8 cellular contexts compared by ENCODE assay signal in genomic region chr12:93137656-93138612, GRCh38.
DNase-seq lines count a peak whose midpoint lies in the region; TF ChIP-seq lines count a peak whose summit lies in the region.

No MANE protein-coding gene starts in this region.

- peak overlapping the region; percentile 34 to 48 for H3K27ac ChIP-seq in tibial artery
- H3K27ac ChIP-seq in dorsolateral prefrontal cortex: no peak overlapping the region

- H3K9me3 ChIP-seq in BE2C (no peaks in the 10 kb centered on the region), tibial artery (no peaks in the 10 kb centered on the region)

- H3K36me3 ChIP-seq in BE2C (no peaks in the 10 kb centered on the region), tibial artery (no peaks in the 10 kb centered on the region)

- peak; percentile 29 for DNase-seq in BE2C
- DNase-seq in GM20000 (ENCODE audit: low spot score): peak; percentile 43
- DNase-seq in M059J (ENCODE audit: low read depth): peak; percentile 92
- peak; percentile 60 for DNase-seq in fibroblast of pulmonary artery (ENCODE audit: low read depth)
- DNase-seq in tibial artery: peak in 1 of 2 donors; percentile 31
- DNase-seq in NCI-H2171 (lab: John Stamatoyannopoulos, UW): no peak
- no peak for DNase-seq in dorsolateral prefrontal cortex
- no peak for DNase-seq in NCI-H1092 (lab: John Stamatoyannopoulos, UW)

- intact Hi-C loops in tibial artery (cut with DNase I; ENCODE audit: low total_unique reads) (no loop called here), dorsolateral prefrontal cortex (cut with DNase I) (no loop called here)

- no peak overlapping the region for H3K4me3 ChIP-seq in BE2C (ENCODE audit: low read depth, low read length)
- H3K4me3 ChIP-seq in fibroblast of pulmonary artery (replicated peaks; ENCODE audit: low read depth, low read length): no peak overlapping the region
- H3K4me3 ChIP-seq in tibial artery: no peak overlapping the region
- H3K4me3 ChIP-seq in dorsolateral prefrontal cortex: no peak overlapping the region

- H3K4me1 ChIP-seq in BE2C: peaks cover 6% of the 10 kb centered on the region
- peaks cover 0 to 28% (median 4%) of the 10 kb centered on the region in 4 donors for H3K4me1 ChIP-seq in tibial artery

- no peaks in the 10 kb centered on the region for H3K27me3 ChIP-seq in BE2C
- no peaks in the 10 kb centered on the region for H3K27me3 ChIP-seq in tibial artery
- no peaks in the 10 kb centered on the region for H3K27me3 ChIP-seq in dorsolateral prefrontal cortex

- TF ChIP-seq CTCF in BE2C (IDR thresholded peaks at IDR 0.05; ENCODE audit: low read depth, low read length) (no peak), GM20000 (IDR thresholded peaks at IDR 0.05; ENCODE audit: extremely low read depth, missing control alignments) (no peak), fibroblast of pulmonary artery (IDR thresholded peaks at IDR 0.05; ENCODE audit: low read length, missing control alignments) (no peak), tibial artery (IDR thresholded peaks at IDR 0.05) (no peak), dorsolateral prefrontal cortex (IDR thresholded peaks at IDR 0.05 in 54 of 56, conservative IDR thresholded peaks at IDR 0.05 in 2 of 56; ENCODE audit: low read depth in 1 of 56, partially characterized antibody in 56 of 56) (no peak)

Comparison
In these comparisons a context has a peak if more than half of its experiments do, and no peak if none do; other contexts are left out.
1. DNase-seq: peak in BE2C (single experiment), GM20000 (single experiment), M059J (single experiment) and fibroblast of pulmonary artery (single experiment); none in NCI-H2171 (single experiment), dorsolateral prefrontal cortex (0 of 10) and NCI-H1092 (single experiment).
2. H3K27ac ChIP-seq: peak in tibial artery (2 of 2); none in dorsolateral prefrontal cortex (0 of 59).